ENCODE assay signal across 27 cellular contexts in the genomic region with DNA sequence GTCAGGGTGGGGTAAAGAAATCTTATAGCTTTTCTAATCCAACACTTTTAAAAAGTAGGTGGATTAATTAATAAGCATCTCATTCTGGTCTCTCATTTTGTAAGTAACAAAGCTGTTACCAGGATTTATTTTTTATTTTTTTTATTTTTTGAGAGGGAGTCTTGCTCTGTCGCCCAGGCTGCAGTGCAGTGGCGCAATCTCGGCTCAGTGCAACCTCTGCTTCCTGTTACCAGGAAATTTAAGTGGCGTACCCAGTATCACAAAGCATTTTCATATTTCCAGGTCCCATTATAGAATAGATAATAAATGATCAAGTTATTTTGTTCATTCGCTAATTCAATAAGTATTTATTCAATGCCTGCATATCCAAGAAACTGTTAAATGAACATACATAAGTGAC. TPM values are rescaled to one million over a fixed set of nuclear protein-coding genes. Genes with fewer than 3 reads are reported as not detected.
"Had no signal": no experiment of that assay in that cellular context is flagged by ENCODE, and none has a peak within 500 bp of the region (broad histone marks: within the 10 kb centered on the region; RNA-seq: fewer than 3 reads in every experiment).

No MANE protein-coding gene starts in this region.

- H3K36me3 Mint-ChIP-seq: naive thymus-derived CD4-positive, alpha-beta T cell; natural killer cell; stimulated activated effector memory CD8-positive, alpha-beta T cell treated with anti-CD3 and anti-CD28 coated beads, Interleukin-12 subunit alpha, Interleukin-12 subunit beta, amount 100 ng/mL, for 72 hours; stimulated activated naive B cell treated with anti-CD40 and anti-IgM and Interleukin-4, amounts not matched to agents 10 μg/mL and 1 μg/mL and 100 μg/mL, for 72 hours had no signal

- ATAC-seq: naive thymus-derived CD4-positive, alpha-beta T cell; natural killer cell; pancreas; right lobe of liver; stimulated activated effector memory CD8-positive, alpha-beta T cell treated with anti-CD3 and anti-CD28 coated beads, Interleukin-12 subunit alpha, Interleukin-12 subunit beta, amount 100 ng/mL, for 72 hours; stimulated activated naive B cell treated with anti-CD40 and anti-IgM and Interleukin-4, amounts not matched to agents 10 μg/mL and 1 μg/mL and 100 μg/mL, for 72 hours had no signal

- H3K4me3 ChIP-seq: pancreas, prostate gland, right atrium auricular region, right lobe of liver, sigmoid colon, stomach, thoracic aorta, thyroid gland, tibial nerve, upper lobe of left lung, uterus had no signal

- DNase-seq: naive thymus-derived CD4-positive, alpha-beta T cell; natural killer cell; nucleus accumbens; pancreas; retina; right lobe of liver; sigmoid colon; small intestine; stimulated activated CD4-positive, alpha-beta T cell treated with anti-CD3 and anti-CD28 coated beads, Interleukin-15, amount 100 ng/mL, for 24 hours; stimulated activated CD4-positive, alpha-beta T cell treated with anti-CD3 and anti-CD28 coated beads, Interleukin-2, amount 100 ng/mL, for 24 hours; stimulated activated CD4-positive, alpha-beta T cell treated with anti-CD3 and anti-CD28 coated beads, Interleukin-2, amount 100 ng/mL, for 48 hours; stimulated activated CD4-positive, alpha-beta T cell treated with anti-CD3 and anti-CD28 coated beads, Interleukin-4, amount 100 ng/mL, for 24 hours; stimulated activated naive B cell treated with anti-CD40 and anti-IgM and Interleukin-4, amounts not matched to agents 10 μg/mL and 1 μg/mL and 100 μg/mL, for 72 hours; stimulated activated naive CD4-positive, alpha-beta T cell treated with Interleukin-2 at 50 U/mL for 16 hours; stomach; thyroid gland; trophoblast cell; uterus had no signal

- H3K27ac Mint-ChIP-seq: naive thymus-derived CD4-positive, alpha-beta T cell; natural killer cell; stimulated activated effector memory CD8-positive, alpha-beta T cell treated with anti-CD3 and anti-CD28 coated beads, Interleukin-12 subunit alpha, Interleukin-12 subunit beta, amount 100 ng/mL, for 72 hours; stimulated activated naive B cell treated with anti-CD40 and anti-IgM and Interleukin-4, amounts not matched to agents 10 μg/mL and 1 μg/mL and 100 μg/mL, for 72 hours; stimulated activated naive CD8-positive, alpha-beta T cell treated with anti-CD3 and anti-CD28 coated beads, Interleukin-15, Interleukin-2, amounts not matched to agents 100 ng/mL and 50 ng/mL, for 24 hours had no signal

- FAIRE-seq: pancreas, small intestine had no signal

- H3K9me3 Mint-ChIP-seq: naive thymus-derived CD4-positive, alpha-beta T cell; natural killer cell; nephron; stimulated activated effector memory CD8-positive, alpha-beta T cell treated with anti-CD3 and anti-CD28 coated beads, Interleukin-12 subunit alpha, Interleukin-12 subunit beta, amount 100 ng/mL, for 72 hours; stimulated activated naive B cell treated with anti-CD40 and anti-IgM and Interleukin-4, amounts not matched to agents 10 μg/mL and 1 μg/mL and 100 μg/mL, for 72 hours; stimulated activated naive CD8-positive, alpha-beta T cell treated with anti-CD3 and anti-CD28 coated beads, Interleukin-15, Interleukin-2, amounts not matched to agents 100 ng/mL and 50 ng/mL, for 24 hours had no signal

- H3K27me3 ChIP-seq: pancreas, right atrium auricular region, right lobe of liver, sigmoid colon, stomach, thyroid gland, upper lobe of left lung, uterus had no signal

- H3K9me3 ChIP-seq: neutrophil, pancreas, prostate gland, right atrium auricular region, right lobe of liver, sigmoid colon, stomach, thoracic aorta, thyroid gland, tibial nerve, upper lobe of left lung, uterus had no signal

- H3K4me1 ChIP-seq: pancreas, prostate gland, right atrium auricular region, right lobe of liver, sigmoid colon, stomach, thyroid gland, tibial nerve, upper lobe of left lung, uterus had no signal

- H3K36me3 ChIP-seq: neutrophil, pancreas, prostate gland, right atrium auricular region, right lobe of liver, sigmoid colon, stomach, thoracic aorta, thyroid gland, tibial nerve, upper lobe of left lung, uterus had no signal

- H3K27ac ChIP-seq: neutrophil, pancreas, prostate gland, right atrium auricular region, right lobe of liver, sigmoid colon, stomach, thoracic aorta, thyroid gland, tibial nerve, upper lobe of left lung, uterus had no signal

- H3K4me1 Mint-ChIP-seq: naive thymus-derived CD4-positive, alpha-beta T cell; natural killer cell; stimulated activated effector memory CD8-positive, alpha-beta T cell treated with anti-CD3 and anti-CD28 coated beads, Interleukin-12 subunit alpha, Interleukin-12 subunit beta, amount 100 ng/mL, for 72 hours; stimulated activated naive B cell treated with anti-CD40 and anti-IgM and Interleukin-4, amounts not matched to agents 10 μg/mL and 1 μg/mL and 100 μg/mL, for 72 hours had no signal

- H3K4me3 Mint-ChIP-seq: naive thymus-derived CD4-positive, alpha-beta T cell; natural killer cell; stimulated activated effector memory CD8-positive, alpha-beta T cell treated with anti-CD3 and anti-CD28 coated beads, Interleukin-12 subunit alpha, Interleukin-12 subunit beta, amount 100 ng/mL, for 72 hours; stimulated activated naive B cell treated with anti-CD40 and anti-IgM and Interleukin-4, amounts not matched to agents 10 μg/mL and 1 μg/mL and 100 μg/mL, for 72 hours; stimulated activated naive CD8-positive, alpha-beta T cell treated with anti-CD3 and anti-CD28 coated beads, Interleukin-15, Interleukin-2, amounts not matched to agents 100 ng/mL and 50 ng/mL, for 24 hours had no signal

RNA-seq across cellular contexts. Expression of a gene that starts 13.2 kb away (rescaled TPM):
- polyA plus RNA-seq: naive thymus-derived CD4-positive, alpha-beta T cell had no signal
